Comparison of ENCODE assay signal across 12 cellular contexts in genomic region chr3:64945171-64945684, GRCh38.
DNase-seq lines count a peak whose midpoint lies in the region; ATAC-seq and TF ChIP-seq lines count a peak whose summit lies in the region.
"Had no signal": no experiment of that assay in that cellular context is flagged by ENCODE, and none has a peak within 500 bp of the region (broad histone marks: within the 10 kb centered on the region; RNA-seq: fewer than 3 reads in every experiment).

No MANE protein-coding gene starts in this region.

- H3K4me3 Mint-ChIP-seq in endodermal cell = peak overlapping the region; percentile 15
- H3K4me3 Mint-ChIP-seq: natural killer cell had no signal

- H3K4me1 ChIP-seq in endodermal cell (ENCODE audit: control insufficient read depth, insufficient read depth, low read length) (peaks cover 8% of the 10 kb centered on the region), suprapubic skin (peaks cover 15% of the 10 kb centered on the region)

- peak overlapping the region; percentile 23 for H3K9ac ChIP-seq in endodermal cell (ENCODE audit: extremely low read depth, low read length, poor library complexity, severe bottlenecking)

- peak; percentile 37 for TF ChIP-seq EP300 in suprapubic skin (IDR thresholded peaks at IDR 0.05)

- no peak for ATAC-seq in HG03108 (IDR thresholded peaks at IDR 0.05; ENCODE audit: unreplicated experiment)
- ATAC-seq: natural killer cell had no signal

- no peaks in the 10 kb centered on the region for H3K9me3 ChIP-seq in endodermal cell (ENCODE audit: control insufficient read depth, low read length)
- H3K9me3 ChIP-seq in suprapubic skin = no peaks in the 10 kb centered on the region

- no peak for TF ChIP-seq POLR2A in suprapubic skin (IDR thresholded peaks at IDR 0.05)

- peaks cover 2% of the 10 kb centered on the region for H3K27me3 Mint-ChIP-seq in endodermal cell (ENCODE audit: insufficient read depth)

- H3K9me3 Mint-ChIP-seq in endodermal cell = no peaks in the 10 kb centered on the region

- 14 to 39% methylated on average over 1 to 6 of the region's 6 CpGs for whole genome bisulfite sequencing in endodermal cell (ENCODE audit: insufficient coverage in 1 of 2, insufficient read length in 1 of 2), 2 experiments
- 30% methylated on average over 6 of the region's 6 CpGs for WGBS in suprapubic skin

- peak overlapping the region; percentile 65 for H3K27ac Mint-ChIP-seq in endodermal cell
- H3K27ac Mint-ChIP-seq: natural killer cell had no signal

- DNase-seq in SKM-1 (lab: John Stamatoyannopoulos, UW; ENCODE audit: unreplicated experiment) (peak; percentile 0), endodermal cell (peak; percentile 85), medulla oblongata (ENCODE audit: extremely low spot score) (peak; percentile 68), suprapubic skin (ENCODE audit: low spot score in 2 of 2) (no peak), NCI-H446 (lab: John Stamatoyannopoulos, UW) (no peak)
- no peak for DNase-seq in activated effector memory CD4-positive, alpha-beta T cell treated with anti-CD3 and anti-CD28 coated beads, Interleukin-2, amount 50 U/mL, for 16 hours
- DNase-seq: activated effector memory CD4-positive, alpha-beta T cell treated with Interleukin-2 at 50 U/mL for 16 hours; natural killer cell; NCI-H146; stimulated activated CD8-positive, alpha-beta memory T cell treated with anti-CD3 and anti-CD28 coated beads, Interleukin-4, amount 100 ng/mL, for 48 hours; T1000 had no signal

- H3K36me3 Mint-ChIP-seq in endodermal cell (ENCODE audit: low read depth) = no peaks in the 10 kb centered on the region
- H3K36me3 Mint-ChIP-seq: natural killer cell had no signal

- H3K27me3 ChIP-seq in endodermal cell (ENCODE audit: control insufficient read depth, insufficient read depth, low read length, poor library complexity, severe bottlenecking) (no peaks in the 10 kb centered on the region), suprapubic skin (no peaks in the 10 kb centered on the region)

- H3K4me1 Mint-ChIP-seq in endodermal cell = peaks cover 23% of the 10 kb centered on the region
- H3K4me1 Mint-ChIP-seq: natural killer cell had no signal

- H3K4me3 ChIP-seq in endodermal cell (ENCODE audit: low read length) (peak overlapping the region; percentile 54), suprapubic skin (no peak overlapping the region)

- H3K27ac ChIP-seq in endodermal cell (ENCODE audit: low read depth, low read length) = peak overlapping the region; percentile 88
- no peak overlapping the region for H3K27ac ChIP-seq in suprapubic skin

- H3K36me3 ChIP-seq in endodermal cell (ENCODE audit: control insufficient read depth, insufficient read depth, low read length) (no peaks in the 10 kb centered on the region), suprapubic skin (no peaks in the 10 kb centered on the region)

- TF ChIP-seq CTCF in endodermal cell (conservative IDR thresholded peaks at IDR 0.05) (no peak), suprapubic skin (IDR thresholded peaks at IDR 0.05) (no peak)

Comparison
In these comparisons a context has a peak if more than half of its experiments do, and no peak if none do; other contexts are left out.
1. DNase-seq: peak in SKM-1 (single experiment), endodermal cell (single experiment) and medulla oblongata (single experiment); none in suprapubic skin (0 of 2), activated effector memory CD4-positive, alpha-beta T cell treated with anti-CD3 and anti-CD28 coated beads, Interleukin-2, amount 50 U/mL, for 16 hours (single experiment) and NCI-H446 (0 of 2).